In genomic region chr1:234188454-234188792, GRCh38 we compare ENCODE assay signal across 12 cellular contexts.
DNase-seq lines count a peak whose midpoint lies in the region; ATAC-seq, FAIRE-seq and TF ChIP-seq lines count a peak whose summit lies in the region.
"Had no signal": no experiment of that assay in that cellular context is flagged by ENCODE, and none has a peak within 500 bp of the region (broad histone marks: within the 10 kb centered on the region; RNA-seq: fewer than 3 reads in every experiment).

No MANE protein-coding gene starts in this region.

- intact Hi-C loops in kidney (cut with DNase I): no loop called here

- H3K36me3 ChIP-seq in brain microvascular endothelial cell (replicated peaks) (no peaks in the 10 kb centered on the region), kidney (ENCODE audit: control insufficient read depth in 1 of 2, insufficient read depth in 2 of 2, low read length in 2 of 2) (no peaks in the 10 kb centered on the region)
- H3K36me3 ChIP-seq: colonic mucosa, ovary had no signal

- TF ChIP-seq CTCF in brain microvascular endothelial cell (IDR thresholded peaks at IDR 0.05; ENCODE audit: low read depth, low read length, missing control alignments): peak; percentile 33
- no peak for TF ChIP-seq CTCF in kidney (IDR thresholded peaks at IDR 0.05; ENCODE audit: borderline replicate concordance, extremely low read depth, insufficient read depth)

- ATAC-seq in activated naive CD8-positive, alpha-beta T cell treated with anti-CD3 and anti-CD28 coated beads, Interleukin-2, amount 50 U/mL, for 24 hours: no peak
- ATAC-seq in left lobe of liver (no peak), HG02759 (IDR thresholded peaks at IDR 0.05; ENCODE audit: unreplicated experiment) (no peak)

- H3K9me3 Mint-ChIP-seq in activated naive CD8-positive, alpha-beta T cell treated with anti-CD3 and anti-CD28 coated beads for 36 hours: peaks cover 31% of the 10 kb centered on the region
- H3K9me3 Mint-ChIP-seq in activated naive CD8-positive, alpha-beta T cell treated with anti-CD3 and anti-CD28 coated beads, Interleukin-2, amount 50 U/mL, for 24 hours: peaks cover 22% of the 10 kb centered on the region

- H3K4me3 ChIP-seq in brain microvascular endothelial cell (ENCODE audit: low read depth, low read length): no peak overlapping the region
- H3K4me3 ChIP-seq in kidney (ENCODE audit: low read length in 2 of 2): no peak overlapping the region
- H3K4me3 ChIP-seq: colonic mucosa, ovary had no signal

- H3K27ac ChIP-seq in brain microvascular endothelial cell: no peak overlapping the region
- no peak overlapping the region for H3K27ac ChIP-seq in kidney (ENCODE audit: low read depth in 2 of 2, low read length in 2 of 2)
- H3K27ac ChIP-seq: colonic mucosa, ovary had no signal

- no peaks in the 10 kb centered on the region for H3K4me1 Mint-ChIP-seq in activated naive CD8-positive, alpha-beta T cell treated with anti-CD3 and anti-CD28 coated beads for 36 hours
- no peaks in the 10 kb centered on the region for H3K4me1 Mint-ChIP-seq in activated naive CD8-positive, alpha-beta T cell treated with anti-CD3 and anti-CD28 coated beads, Interleukin-2, amount 50 U/mL, for 24 hours
- H3K4me1 Mint-ChIP-seq: CD4-positive, CD25-positive, alpha-beta regulatory T cell had no signal

- peaks cover 41% of the 10 kb centered on the region for H3K27me3 Mint-ChIP-seq in activated naive CD8-positive, alpha-beta T cell treated with anti-CD3 and anti-CD28 coated beads for 36 hours
- H3K27me3 Mint-ChIP-seq in activated naive CD8-positive, alpha-beta T cell treated with anti-CD3 and anti-CD28 coated beads, Interleukin-2, amount 50 U/mL, for 24 hours: peaks cover 43% of the 10 kb centered on the region

- H3K9me3 ChIP-seq in kidney (ENCODE audit: control insufficient read depth in 1 of 2, low read length in 2 of 2): peaks cover 2 to 8% of the 10 kb centered on the region in 2 donors
- H3K9me3 ChIP-seq: colonic mucosa, ovary had no signal

- DNase-seq in activated naive CD8-positive, alpha-beta T cell treated with anti-CD3 and anti-CD28 coated beads for 36 hours: peak; percentile 7
- DNase-seq in activated naive CD8-positive, alpha-beta T cell treated with anti-CD3 and anti-CD28 coated beads, Interleukin-2, amount 50 U/mL, for 24 hours: no peak
- DNase-seq in NCI-H345 treated with DMSO at 0.1 percent for 48 hours (lab: John Stamatoyannopoulos, UW; ENCODE audit: unreplicated experiment): peak; percentile 19
- DNase-seq in brain microvascular endothelial cell: no peak
- DNase-seq in kidney: no peak
- DNase-seq in left lobe of liver (ENCODE audit: low spot score): no peak
- DNase-seq in NCI-H446 treated with DMSO at 0.1 percent for 48 hours (lab: John Stamatoyannopoulos, UW): no peak
- DNase-seq: activated CD8-positive, alpha-beta memory T cell treated with anti-CD3 and anti-CD28 coated beads, Interleukin-2, amount 50 U/mL, for 4 hours; colonic mucosa; ovary had no signal

- no peak for FAIRE-seq in kidney (lab: Jason Lieb, UNC)

- H3K27ac Mint-ChIP-seq in activated naive CD8-positive, alpha-beta T cell treated with anti-CD3 and anti-CD28 coated beads for 36 hours: no peak overlapping the region
- H3K27ac Mint-ChIP-seq in activated naive CD8-positive, alpha-beta T cell treated with anti-CD3 and anti-CD28 coated beads, Interleukin-2, amount 50 U/mL, for 24 hours: no peak overlapping the region
- H3K27ac Mint-ChIP-seq: CD4-positive, CD25-positive, alpha-beta regulatory T cell had no signal

- H3K27me3 ChIP-seq in brain microvascular endothelial cell (replicated peaks): no peaks in the 10 kb centered on the region
- H3K27me3 ChIP-seq: colonic mucosa, ovary had no signal

- no peak overlapping the region for H3K9ac ChIP-seq in kidney (ENCODE audit: low read length in 2 of 2)

- in situ Hi-C loops in brain microvascular endothelial cell (cut with HindIII; ENCODE audit: low pct_ligation_motif_present, low sequenced_read_pairs): no loop called here

- H3K4me1 ChIP-seq in kidney (ENCODE audit: control insufficient read depth in 1 of 2, insufficient read depth in 1 of 2, low read depth in 1 of 2, low read length in 2 of 2): no peaks in the 10 kb centered on the region
- H3K4me1 ChIP-seq: colonic mucosa had no signal

- no peak overlapping the region for H3K4me3 Mint-ChIP-seq in activated naive CD8-positive, alpha-beta T cell treated with anti-CD3 and anti-CD28 coated beads for 36 hours
- no peak overlapping the region for H3K4me3 Mint-ChIP-seq in activated naive CD8-positive, alpha-beta T cell treated with anti-CD3 and anti-CD28 coated beads, Interleukin-2, amount 50 U/mL, for 24 hours
- H3K4me3 Mint-ChIP-seq: CD4-positive, CD25-positive, alpha-beta regulatory T cell had no signal

- peaks cover 2% of the 10 kb centered on the region for H3K36me3 Mint-ChIP-seq in activated naive CD8-positive, alpha-beta T cell treated with anti-CD3 and anti-CD28 coated beads for 36 hours
- peaks cover 2% of the 10 kb centered on the region for H3K36me3 Mint-ChIP-seq in activated naive CD8-positive, alpha-beta T cell treated with anti-CD3 and anti-CD28 coated beads, Interleukin-2, amount 50 U/mL, for 24 hours (ENCODE audit: low read depth)
- H3K36me3 Mint-ChIP-seq: CD4-positive, CD25-positive, alpha-beta regulatory T cell had no signal

Comparison
In these comparisons a context has a peak if more than half of its experiments do, and no peak if none do; other contexts are left out.
1. DNase-seq: peak in activated naive CD8-positive, alpha-beta T cell treated with anti-CD3 and anti-CD28 coated beads for 36 hours (single experiment) and NCI-H345 treated with DMSO at 0.1 percent for 48 hours (single experiment); none in activated naive CD8-positive, alpha-beta T cell treated with anti-CD3 and anti-CD28 coated beads, Interleukin-2, amount 50 U/mL, for 24 hours (single experiment), brain microvascular endothelial cell (single experiment), kidney (single experiment), left lobe of liver (single experiment) and NCI-H446 treated with DMSO at 0.1 percent for 48 hours (single experiment).